ENCODE assay signal across 24 cellular contexts in the genomic region with DNA sequence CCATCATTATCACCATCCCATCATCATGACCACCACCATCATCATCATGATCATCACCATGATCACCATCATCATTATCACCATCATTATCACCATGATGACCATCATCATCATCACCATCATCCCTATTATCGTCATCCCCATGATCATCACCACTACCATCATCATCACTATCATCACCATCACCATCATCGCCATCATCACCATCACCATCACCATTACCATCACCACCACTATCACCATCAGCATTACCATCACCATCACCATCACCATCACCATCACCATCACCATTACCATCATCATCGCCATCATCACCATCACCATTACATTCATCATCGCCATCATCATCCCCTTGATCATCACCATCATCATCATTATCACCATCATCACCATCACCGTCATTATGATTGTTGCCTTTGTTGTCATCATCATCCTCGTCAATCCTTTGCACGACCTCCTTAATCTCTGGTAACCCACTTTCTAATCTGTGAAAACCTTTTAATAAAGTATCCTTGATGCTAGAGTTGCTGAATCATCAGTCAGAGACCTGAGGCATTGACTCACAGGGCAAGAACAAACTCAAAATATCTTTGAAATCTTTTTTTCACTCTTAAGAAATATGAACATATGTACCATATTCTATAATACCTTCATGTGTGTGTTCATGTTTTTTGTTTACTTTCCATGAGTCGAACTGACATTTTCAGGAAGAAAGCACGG.
"Had no signal": no experiment of that assay in that cellular context is flagged by ENCODE, and none has a peak within 500 bp of the region (broad histone marks: within the 10 kb centered on the region; RNA-seq: fewer than 3 reads in every experiment).

No MANE protein-coding gene starts in this region.

- H3K79me2 ChIP-seq: hepatocyte, parathyroid adenoma had no signal

- DNase-seq: colonic mucosa; dermis blood vessel endothelial cell; effector memory CD4-positive, alpha-beta T cell; foreskin keratinocyte; heart left ventricle; kidney; mucosa of descending colon; naive B cell; stimulated activated CD4-positive, alpha-beta T cell treated with anti-CD3 and anti-CD28 coated beads, Interleukin-2, amount 100 ng/mL, for 24 hours; stimulated activated CD4-positive, alpha-beta T cell treated with anti-CD3 and anti-CD28 coated beads, Interleukin-4, amount 100 ng/mL, for 24 hours; stimulated activated naive CD4-positive, alpha-beta T cell treated with Interleukin-2 at 50 U/mL for 16 hours; stomach; thyroid gland; trophoblast cell had no signal

- ATAC-seq: foreskin keratinocyte; gastroesophageal sphincter; heart left ventricle; left lobe of liver; mucosa of descending colon; natural killer cell treated with Interleukin-12 subunit alpha and Interleukin-12 subunit beta and Interleukin-15 and Interleukin-18, amount 100 ng/mL, for 72 hours; sciatic nerve; stimulated activated effector memory CD8-positive, alpha-beta T cell treated with anti-CD3 and anti-CD28 coated beads, Interleukin-12 subunit alpha, Interleukin-12 subunit beta, amount 100 ng/mL, for 72 hours had no signal

- H3K27ac ChIP-seq: colonic mucosa, esophagus muscularis mucosa, foreskin keratinocyte, gastroesophageal sphincter, hepatocyte, parathyroid adenoma, stomach, thyroid gland had no signal

- H3K4me2 ChIP-seq: hepatocyte had no signal

- FAIRE-seq: endothelial cell of umbilical vein, kidney had no signal

- H3K4me1 ChIP-seq: colonic mucosa, foreskin keratinocyte, parathyroid adenoma, thyroid gland had no signal

- H3K27me3 ChIP-seq: colonic mucosa, esophagus muscularis mucosa, foreskin keratinocyte, gastroesophageal sphincter, hepatocyte, thyroid gland had no signal

- H3K36me3 ChIP-seq: colonic mucosa, esophagus muscularis mucosa, gastroesophageal sphincter, heart left ventricle, stomach, thyroid gland had no signal

- H3K9me3 ChIP-seq: colonic mucosa, esophagus muscularis mucosa, gastroesophageal sphincter, heart left ventricle, mucosa of descending colon, stomach, thyroid gland had no signal

- H3K4me3 ChIP-seq: colonic mucosa, esophagus muscularis mucosa, gastroesophageal sphincter, heart left ventricle, hepatocyte, lung, mucosa of descending colon, stomach, thyroid gland had no signal

- H2AFZ ChIP-seq: hepatocyte, parathyroid adenoma had no signal

- H3K9ac ChIP-seq: parathyroid adenoma had no signal
